ENCODE assay signal across 17 cellular contexts in the genomic region with DNA sequence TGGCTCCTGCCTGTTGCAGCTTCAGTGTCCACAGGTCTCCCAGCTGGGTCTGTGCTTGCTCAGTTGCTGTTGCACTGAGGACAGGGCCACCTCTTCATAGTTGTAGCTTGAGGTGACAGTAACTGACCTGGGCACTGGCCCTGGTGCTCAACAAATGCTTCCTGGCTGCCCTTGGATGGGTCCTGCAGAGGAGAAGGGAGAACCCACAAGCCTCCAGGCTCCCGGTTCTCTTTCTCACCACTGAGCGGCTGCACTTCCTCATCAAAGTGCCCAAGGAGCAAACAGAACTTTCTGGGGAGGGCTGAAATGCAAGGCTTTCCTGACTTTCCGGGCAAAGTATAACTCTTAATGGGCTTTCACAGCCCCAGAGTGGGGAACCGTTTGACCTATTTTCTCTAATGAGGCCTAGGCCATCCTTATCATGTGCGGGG. TPM values are rescaled to one million over a fixed set of nuclear protein-coding genes. Genes with fewer than 3 reads are reported as not detected.
DNase-seq lines count a peak whose midpoint lies in the region; ATAC-seq, FAIRE-seq and TF ChIP-seq lines count a peak whose summit lies in the region.
"Had no signal": no experiment of that assay in that cellular context is flagged by ENCODE, and none has a peak within 500 bp of the region (broad histone marks: within the 10 kb centered on the region; RNA-seq: fewer than 3 reads in every experiment).

No MANE protein-coding gene starts in this region.

- 58% methylated on average over 4 of the region's 5 CpGs for WGBS in HepG2 (ENCODE audit: low lambda C conversion rate)
- WGBS in right lobe of liver (ENCODE audit: insufficient coverage, low coverage, low lambda C conversion rate, missing lambda C conversion rate), result 66% methylated on average over 3 of the region's 5 CpGs

- H4K20me1 ChIP-seq in HepG2 (ENCODE audit: insufficient read depth, low read length) (no peaks in the 10 kb centered on the region), SU-DHL-6 (ENCODE audit: low read depth, low read length) (no peaks in the 10 kb centered on the region)

- TF ChIP-seq EP300 in HepG2 (IDR thresholded peaks at IDR 0.05; ENCODE audit: low read depth in 2 of 2, low read length in 2 of 2) (no peak), HepG2 (CRISPR knock-in tag; IDR thresholded peaks at IDR 0.05; ENCODE audit: borderline replicate concordance) (no peak)

- H3K36me3 ChIP-seq in HepG2 (replicated peaks in 1 of 2; ENCODE audit: control insufficient read depth in 1 of 2, insufficient read depth in 2 of 2, low read length in 2 of 2) (no peaks in the 10 kb centered on the region), right lobe of liver (no peaks in the 10 kb centered on the region), SU-DHL-6 (ENCODE audit: low read length) (no peaks in the 10 kb centered on the region)

- intact Hi-C loops in HepG2 (cut with micrococcal nuclease; ENCODE audit: unreplicated experiment) (no loop called here), right lobe of liver (cut with DNase I) (no loop called here)

- ATAC-seq in HepG2 (peak; percentile 18), right lobe of liver (no peak), HG02623 (IDR thresholded peaks at IDR 0.05; ENCODE audit: unreplicated experiment) (no peak), HG03571 (IDR thresholded peaks at IDR 0.05; ENCODE audit: unreplicated experiment) (no peak)

- H3F3A ChIP-seq in SU-DHL-6 (ENCODE audit: insufficient read depth), result peaks cover 5% of the 10 kb centered on the region; the same call in 1 of the 2 replicates

- H3K4me3 ChIP-seq in HepG2 (replicated peaks in 1 of 3; ENCODE audit: insufficient read depth in 1 of 3, low read depth in 2 of 3, low read length in 3 of 3) (no peak overlapping the region), right lobe of liver (no peak overlapping the region), SU-DHL-6 (ENCODE audit: insufficient read depth, low read length, poor library complexity, severe bottlenecking) (no peak overlapping the region)

- H3K9ac ChIP-seq in HepG2 (ENCODE audit: insufficient read depth, low read depth, low read length) (no peak overlapping the region), SU-DHL-6 (ENCODE audit: low read length) (no peak overlapping the region)

- TF ChIP-seq POLR2A in HepG2 (IDR thresholded peaks at IDR 0.05; ENCODE audit: insufficient read depth in 1 of 2, low read depth in 2 of 2, low read length in 2 of 2) (no peak), right lobe of liver (IDR thresholded peaks at IDR 0.05) (no peak)

- DNase-seq in HepG2 (ENCODE audit: low spot score) (no peak), right lobe of liver (no peak), epithelial cell of prostate (ENCODE audit: low read depth, low spot score) (no peak), HK-2 (ENCODE audit: unreplicated experiment) (no peak)
- DNase-seq in stimulated activated naive CD4-positive, alpha-beta T cell (lab: John Stamatoyannopoulos, UW), result no peak
- DNase-seq: CD4-positive, CD25-positive, alpha-beta regulatory T cell; DMS53; GOT3; NCI-H1048; NCI-H146; NCI-H226; NCI-H69 had no signal

- TF ChIP-seq RAD21 in HepG2 (CRISPR knock-in tag; IDR thresholded peaks at IDR 0.05), result no peak

- H2AFZ ChIP-seq in HepG2 (ENCODE audit: low read length), result no peak overlapping the region
- H2AFZ ChIP-seq in SU-DHL-6 (ENCODE audit: low read depth, low read length, severe bottlenecking), result peak overlapping the region; percentile 95

- no peaks in the 10 kb centered on the region for H3K79me2 ChIP-seq in HepG2 (ENCODE audit: insufficient read depth, low read length)
- H3K79me2 ChIP-seq in SU-DHL-6 (ENCODE audit: insufficient read depth, low read length), result peaks cover 4% of the 10 kb centered on the region

- no peaks in the 10 kb centered on the region for H3K9me2 ChIP-seq in SU-DHL-6 (replicated peaks; ENCODE audit: insufficient read depth, low read length)

- peaks cover 30% of the 10 kb centered on the region for H3K9me3 ChIP-seq in HepG2 (ENCODE audit: low read length)
- H3K9me3 ChIP-seq in right lobe of liver, result no peaks in the 10 kb centered on the region
- H3K9me3 ChIP-seq in SU-DHL-6 (ENCODE audit: insufficient read depth, low read length), result peaks cover 23% of the 10 kb centered on the region; the same call in 1 of the 2 replicates

- no TSS peak for BruUV-seq in HepG2 (replicated peaks; lab: Mats Ljungman, UMichigan)

- H3K4me1 ChIP-seq in HepG2 (ENCODE audit: insufficient read depth, low read length) (no peaks in the 10 kb centered on the region), right lobe of liver (no peaks in the 10 kb centered on the region)

- H3K27ac ChIP-seq in HepG2 (ENCODE audit: extremely low read length, insufficient read depth, low read length) (no peak overlapping the region), right lobe of liver (no peak overlapping the region), SU-DHL-6 (ENCODE audit: low read depth, low read length) (no peak overlapping the region), epithelial cell of prostate (peak overlapping the region; percentile 73)

- H3K4me2 ChIP-seq in HepG2 (ENCODE audit: low read depth, low read length) (no peak overlapping the region), SU-DHL-6 (ENCODE audit: low read depth, low read length, poor library complexity, severe bottlenecking) (no peak overlapping the region)

- in situ Hi-C loops in HepG2 (cut with HindIII; ENCODE audit: extremely low pct_ligation_motif_present, low pct_unique_long_range_greater_than_20kb), result loop anchor here (10.0 kb wide), 1 partner anchor 803 kb away; no protein-coding TSS in a partner anchor

- POLR2A ChIA-PET in HepG2 (lab: Yijun Ruan, JAX), result no interaction called here

- TF ChIP-seq CTCF in HepG2 (CRISPR knock-in tag; IDR thresholded peaks at IDR 0.05), result no peak
- no peak for TF ChIP-seq CTCF in right lobe of liver (IDR thresholded peaks at IDR 0.05)
- no peak for TF ChIP-seq CTCF in SU-DHL-6 (IDR thresholded peaks at IDR 0.05; ENCODE audit: insufficient read depth, low read length, poor library complexity, severe bottlenecking)

- no peak for FAIRE-seq in HepG2 (lab: Jason Lieb, UNC)
- FAIRE-seq: A204.1 had no signal

- CTCF ChIA-PET in HepG2 (lab: Yijun Ruan, JAX; ENCODE audit: low intra/inter-chr PET ratio, low total read pairs), result interaction anchor here (1.4 to 1.8 kb wide), 2 partner anchors 809 kb away, joined by 3 to 13 read pairs; no protein-coding TSS in a partner anchor

- H3K27me3 ChIP-seq in HepG2 (ENCODE audit: control insufficient read depth in 1 of 2, insufficient read depth in 2 of 2, low read length in 2 of 2) (no peaks in the 10 kb centered on the region), right lobe of liver (no peaks in the 10 kb centered on the region), SU-DHL-6 (ENCODE audit: low read length) (no peaks in the 10 kb centered on the region)

RNA-seq across cellular contexts. Expression of a gene that starts 38.7 kb away (rescaled TPM):
- not detected in 2 replicates for total RNA-seq in HepG2 (2016; rRNA removed; fragmentation: Illumina TruSeq; extraction: Trizol)
- total RNA-seq in HepG2 (2016; cell fraction: cytosol; rRNA removed; fragmentation: Illumina TruSeq; extraction: Trizol; ENCODE audit: low read depth), result not detected in 2 replicates
- not detected in 2 replicates for total RNA-seq in HepG2 (2016; cell fraction: insoluble cytoplasmic fraction; rRNA removed; fragmentation: Illumina TruSeq; extraction: Trizol)
- not detected in 2 replicates for total RNA-seq in HepG2 (2016; cell fraction: membrane; rRNA removed; fragmentation: Illumina TruSeq; extraction: Trizol)
- not detected in 2 replicates for total RNA-seq in HepG2 (2016; cell fraction: nucleus; rRNA removed; fragmentation: Illumina TruSeq; extraction: Trizol)
- polyA plus RNA-seq in HepG2 (2011; rRNA removed), result not detected in 2 replicates
- not detected in 2 replicates for polyA plus RNA-seq in HepG2 (2011; cell fraction: cytosol; rRNA removed)
- polyA plus RNA-seq in HepG2 (2011; cell fraction: nucleus; rRNA removed), result not detected in 2 replicates
- not detected in 2 replicates for polyA plus RNA-seq in HepG2 (2012)
- not detected in 2 replicates for polyA plus RNA-seq in HepG2 (2016; cell fraction: cytosol; fragmentation: Illumina TruSeq; extraction: Trizol; ENCODE audit: low read depth)
- polyA plus RNA-seq in HepG2 (2016; cell fraction: insoluble cytoplasmic fraction; fragmentation: Illumina TruSeq; extraction: Trizol; ENCODE audit: low read depth), result not detected in 2 replicates
- polyA plus RNA-seq in HepG2 (2016; cell fraction: membrane; fragmentation: Illumina TruSeq; extraction: Trizol; ENCODE audit: low read depth), result not detected in 2 replicates
- not detected in 2 replicates for polyA plus RNA-seq in HepG2 (2016; cell fraction: nucleus; fragmentation: Illumina TruSeq; extraction: Trizol; ENCODE audit: insufficient read depth, low read depth)
- 0.08 and 0.12 TPM in 2 replicates for polyA minus RNA-seq in HepG2 (2011; rRNA and poly(A)+ RNA removed; ENCODE audit: low replicate concordance)
- polyA minus RNA-seq in HepG2 (2011; cell fraction: cytosol; rRNA and poly(A)+ RNA removed), result not detected in 2 replicates
- polyA minus RNA-seq in HepG2 (2011; cell fraction: nucleus; rRNA and poly(A)+ RNA removed), result 0.12 TPM in 1 of 2 replicates, not detected in the other
- total RNA-seq in right lobe of liver, result under 1 TPM in 1 of 6 experiments, not detected in 5; 0.12 TPM
- total RNA-seq: CD4-positive, CD25-positive, alpha-beta regulatory T cell had no signal
- polyA plus RNA-seq: CD4-positive, CD25-positive, alpha-beta regulatory T cell; IgD-negative memory B cell had no signal

RNA-seq across cellular contexts. Expression of a gene that starts 56.6 kb away (rescaled TPM):
- 74.2 and 75.1 TPM in 2 replicates for total RNA-seq in HepG2 (2016; rRNA removed; fragmentation: Illumina TruSeq; extraction: Trizol)
- total RNA-seq in HepG2 (2016; cell fraction: cytosol; rRNA removed; fragmentation: Illumina TruSeq; extraction: Trizol; ENCODE audit: low read depth), result 40.4 and 45.3 TPM in 2 replicates
- 70.5 and 71.1 TPM in 2 replicates for total RNA-seq in HepG2 (2016; cell fraction: insoluble cytoplasmic fraction; rRNA removed; fragmentation: Illumina TruSeq; extraction: Trizol)
- 29.8 and 34.0 TPM in 2 replicates for total RNA-seq in HepG2 (2016; cell fraction: membrane; rRNA removed; fragmentation: Illumina TruSeq; extraction: Trizol)
- total RNA-seq in HepG2 (2016; cell fraction: nucleus; rRNA removed; fragmentation: Illumina TruSeq; extraction: Trizol), result 141 and 154 TPM in 2 replicates
- polyA plus RNA-seq in HepG2 (2011; rRNA removed), result 85.3 and 104 TPM in 2 replicates
- polyA plus RNA-seq in HepG2 (2011; cell fraction: cytosol; rRNA removed), result 22.4 and 39.6 TPM in 2 replicates
- 94.4 and 115 TPM in 2 replicates for polyA plus RNA-seq in HepG2 (2011; cell fraction: nucleus; rRNA removed)
- 80.1 and 83.5 TPM in 2 replicates for polyA plus RNA-seq in HepG2 (2012)
- polyA plus RNA-seq in HepG2 (2016; cell fraction: cytosol; fragmentation: Illumina TruSeq; extraction: Trizol; ENCODE audit: low read depth), result 3.6 and 4.1 TPM in 2 replicates
- 91.1 and 96.1 TPM in 2 replicates for polyA plus RNA-seq in HepG2 (2016; cell fraction: insoluble cytoplasmic fraction; fragmentation: Illumina TruSeq; extraction: Trizol; ENCODE audit: low read depth)
- 11.3 and 13.5 TPM in 2 replicates for polyA plus RNA-seq in HepG2 (2016; cell fraction: membrane; fragmentation: Illumina TruSeq; extraction: Trizol; ENCODE audit: low read depth)
- 269 and 273 TPM in 2 replicates for polyA plus RNA-seq in HepG2 (2016; cell fraction: nucleus; fragmentation: Illumina TruSeq; extraction: Trizol; ENCODE audit: insufficient read depth, low read depth)
- 22.1 and 48.2 TPM in 2 replicates for polyA minus RNA-seq in HepG2 (2011; rRNA and poly(A)+ RNA removed; ENCODE audit: low replicate concordance)
- 52.9 and 56.1 TPM in 2 replicates for polyA minus RNA-seq in HepG2 (2011; cell fraction: cytosol; rRNA and poly(A)+ RNA removed)
- 189 and 224 TPM in 2 replicates for polyA minus RNA-seq in HepG2 (2011; cell fraction: nucleus; rRNA and poly(A)+ RNA removed)
- 10 to 100 TPM; 49.4 to 78.2 (median 62.5) TPM for total RNA-seq in right lobe of liver
